In genomic region chr6:167906899-167907298, GRCh38 we compare ENCODE assay signal across 10 cellular contexts.
A peak's percentile ranks its signal among the peaks of the same experiment; 100 is the strongest.
DNase-seq lines count a peak whose midpoint lies in the region; ATAC-seq and TF ChIP-seq lines count a peak whose summit lies in the region.
"Had no signal": no experiment of that assay in that cellular context is flagged by ENCODE, and none has a peak within 500 bp of the region (broad histone marks: within the 10 kb centered on the region; RNA-seq: fewer than 3 reads in every experiment).

No MANE protein-coding gene starts in this region.

- peaks cover 8% of the 10 kb centered on the region for H4K20me1 ChIP-seq in hepatocyte (ENCODE audit: insufficient read depth, poor library complexity, severe bottlenecking)

- H3K4me3 ChIP-seq in HUES48 (ENCODE audit: low read depth, low read length) = no peak overlapping the region
- H3K4me3 ChIP-seq in brain microvascular endothelial cell (ENCODE audit: low read depth, low read length) = no peak overlapping the region
- H3K4me3 ChIP-seq in hepatocyte = no peak overlapping the region
- no peak overlapping the region for H3K4me3 ChIP-seq in psoas muscle
- H3K4me3 ChIP-seq: PC-9 had no signal

- no peaks in the 10 kb centered on the region for H3K4me1 ChIP-seq in HUES48 (ENCODE audit: control insufficient read depth, insufficient read depth, low read length)
- peaks cover 6% of the 10 kb centered on the region for H3K4me1 ChIP-seq in hepatocyte (ENCODE audit: insufficient read depth)
- peaks cover 5% of the 10 kb centered on the region for H3K4me1 ChIP-seq in psoas muscle

- H3K36me3 ChIP-seq in HUES48 (ENCODE audit: control insufficient read depth, insufficient read depth, low read length) = peaks cover 92% of the 10 kb centered on the region
- H3K36me3 ChIP-seq in brain microvascular endothelial cell (replicated peaks) = peaks cover 2% of the 10 kb centered on the region
- peaks cover 6% of the 10 kb centered on the region for H3K36me3 ChIP-seq in hepatocyte (replicated peaks; ENCODE audit: insufficient read depth, low read depth)
- H3K36me3 ChIP-seq in psoas muscle (ENCODE audit: insufficient read depth in 1 of 2, low read depth in 1 of 2) = peaks cover 0 to 48% of the 10 kb centered on the region in 2 donors

- DNase-seq in brain microvascular endothelial cell = peak; percentile 12
- DNase-seq in hepatocyte (ENCODE audit: low spot score) = peak; percentile 47
- DNase-seq in psoas muscle = peak; percentile 20 to 54
- no peak for DNase-seq in activated naive CD4-positive, alpha-beta T cell (lab: John Stamatoyannopoulos, UW)
- no peak for DNase-seq in NCI-H1105 (lab: John Stamatoyannopoulos, UW)
- no peak for DNase-seq in GOT3 (lab: John Stamatoyannopoulos, UW)
- no peak for DNase-seq in NCI-H526 treated with DMSO at 0.1 percent for 48 hours (lab: John Stamatoyannopoulos, UW)
- DNase-seq: activated CD4-positive, alpha-beta memory T cell treated with anti-CD3 and anti-CD28 coated beads, Interleukin-2, amount 10 ng/mL, durations not matched to agents 7 days and 5 days; PC-9 had no signal

- H2AFZ ChIP-seq in hepatocyte = no peak overlapping the region
- H2AFZ ChIP-seq: PC-9 had no signal

- no peaks in the 10 kb centered on the region for H3K9me2 ChIP-seq in hepatocyte (replicated peaks; ENCODE audit: insufficient read depth)

- H3K79me2 ChIP-seq in hepatocyte = peaks cover 6% of the 10 kb centered on the region

- TF ChIP-seq CTCF in brain microvascular endothelial cell (IDR thresholded peaks at IDR 0.05; ENCODE audit: low read depth, low read length, missing control alignments) = no peak
- TF ChIP-seq CTCF in hepatocyte (IDR thresholded peaks at IDR 0.05; ENCODE audit: poor library complexity) = no peak
- no peak for TF ChIP-seq CTCF in psoas muscle (IDR thresholded peaks at IDR 0.05)

- H3K27me3 ChIP-seq in HUES48 (ENCODE audit: control insufficient read depth, insufficient read depth, low read length) = no peaks in the 10 kb centered on the region
- no peaks in the 10 kb centered on the region for H3K27me3 ChIP-seq in brain microvascular endothelial cell (replicated peaks)
- H3K27me3 ChIP-seq in hepatocyte = no peaks in the 10 kb centered on the region
- no peaks in the 10 kb centered on the region for H3K27me3 ChIP-seq in psoas muscle (ENCODE audit: insufficient read depth in 3 of 3, low read length in 2 of 3)

- in situ Hi-C loops in brain microvascular endothelial cell (cut with HindIII; ENCODE audit: low pct_ligation_motif_present, low sequenced_read_pairs) = no loop called here

- H3K27ac ChIP-seq in HUES48 (ENCODE audit: low read depth, low read length) (peak overlapping the region; percentile 4), brain microvascular endothelial cell (no peak overlapping the region), hepatocyte (no peak overlapping the region), psoas muscle (peak overlapping the region; percentile 7)
- H3K27ac ChIP-seq: PC-9 had no signal

- no peak overlapping the region for H3K4me2 ChIP-seq in hepatocyte
- H3K4me2 ChIP-seq: PC-9 had no signal

- peak; percentile 72 to 93 (median 90) for ATAC-seq in psoas muscle

- WGBS in hepatocyte (ENCODE audit: low lambda C conversion rate, missing lambda C conversion rate) = 78% methylated on average over 10 of the region's 10 CpGs
- 41 to 45% (median 43%) methylated on average over 10 of the region's 10 CpGs for WGBS in psoas muscle, 3 donors

- intact Hi-C loops in psoas muscle (cut with DNase I) = loop anchor here in 1 of 2 donors (5.0 kb wide), 1 partner anchor 225 kb away; no protein-coding TSS in a partner anchor

- no peak overlapping the region for H3K9ac ChIP-seq in HUES48 (ENCODE audit: low read depth, low read length)

- H3K9me3 ChIP-seq in HUES48 (ENCODE audit: control insufficient read depth, insufficient read depth, low read length) (no peaks in the 10 kb centered on the region), hepatocyte (ENCODE audit: low read depth) (no peaks in the 10 kb centered on the region), psoas muscle (no peaks in the 10 kb centered on the region)

Comparison
In these comparisons a context has a peak if more than half of its experiments do, and no peak if none do; other contexts are left out.
1. H3K27ac ChIP-seq: peak in HUES48 (single experiment) and psoas muscle (single experiment); none in brain microvascular endothelial cell (single experiment) and hepatocyte (single experiment).
2. DNase-seq: peak in brain microvascular endothelial cell (single experiment), hepatocyte (single experiment) and psoas muscle (2 of 2); none in activated naive CD4-positive, alpha-beta T cell (0 of 4), NCI-H1105 (single experiment), GOT3 (single experiment) and NCI-H526 treated with DMSO at 0.1 percent for 48 hours (single experiment).